Comparison of ENCODE assay signal across 8 cellular contexts in genomic region chr7:129610709-129611245, GRCh38. TPM values are rescaled to one million over a fixed set of nuclear protein-coding genes. Genes with fewer than 3 reads are reported as not detected.
DNase-seq lines count a peak whose midpoint lies in the region; ATAC-seq and TF ChIP-seq lines count a peak whose summit lies in the region.

No MANE protein-coding gene starts in this region.

- H3K27me3 Mint-ChIP-seq in CD4-positive, alpha-beta T cell: no peaks in the 10 kb centered on the region

- H3K4me3 Mint-ChIP-seq in CD4-positive, alpha-beta T cell: peak overlapping the region; percentile 94

- no peak for TF ChIP-seq EP300 in neural cell (conservative IDR thresholded peaks at IDR 0.05; ENCODE audit: poor library complexity, severe bottlenecking)

- TF ChIP-seq RAD21 in neural cell (conservative IDR thresholded peaks at IDR 0.05): no peak

- H3K4me3 ChIP-seq in OCI-LY1 (ENCODE audit: low read depth, low read length, poor library complexity, severe bottlenecking): peak overlapping the region; percentile 81
- peak overlapping the region; percentile 45 to 97 (median 89) for H3K4me3 ChIP-seq in dorsolateral prefrontal cortex
- peak overlapping the region; percentile 91 for H3K4me3 ChIP-seq in neural cell (ENCODE audit: low read length)

- H3K9ac ChIP-seq in OCI-LY1 (ENCODE audit: low read length): peak overlapping the region; percentile 86
- H3K9ac ChIP-seq in neural cell (ENCODE audit: low read length): peak overlapping the region; percentile 93

- H3K36me3 ChIP-seq in OCI-LY1 (ENCODE audit: insufficient read depth, low read length) (peaks cover 45% of the 10 kb centered on the region), neural cell (ENCODE audit: insufficient read depth, low read length) (no peaks in the 10 kb centered on the region)

- peaks cover 33% of the 10 kb centered on the region for H3K36me3 Mint-ChIP-seq in CD4-positive, alpha-beta T cell (ENCODE audit: low read depth)

- intact Hi-C loops in CD4-positive, alpha-beta T cell (cut with DNase I, micrococcal nuclease): loop anchor here (1.0 to 10.0 kb wide), 7 partner anchors 25 to 1062 kb away; partner anchors contain the start of genes SSMEM1 (in 1 of the 2), TMEM209 (in 1 of the 2), TNPO3 (in 1 of the 2) and UBE2H (in 1 of the 2)
- intact Hi-C loops in dorsolateral prefrontal cortex (cut with DNase I): loop anchor here (2.0 to 10.0 kb wide), 3 partner anchors 214 to 388 kb away; partner anchors contain the start of gene AHCYL2 (in 1 of the 2)

- H4K20me1 ChIP-seq in OCI-LY1 (ENCODE audit: insufficient read depth, low read length): no peaks in the 10 kb centered on the region
- H4K20me1 ChIP-seq in neural cell (ENCODE audit: insufficient read depth): no peaks in the 10 kb centered on the region

- no peaks in the 10 kb centered on the region; the same call in 1 of the 2 replicates for H3F3A ChIP-seq in OCI-LY1 (ENCODE audit: insufficient read depth, low read length)
- H3F3A ChIP-seq in neural cell (ENCODE audit: insufficient read depth, low read length, poor library complexity, severe bottlenecking): no peaks in the 10 kb centered on the region

- H3K9me3 Mint-ChIP-seq in CD4-positive, alpha-beta T cell: no peaks in the 10 kb centered on the region

- peaks cover 41% of the 10 kb centered on the region for H3K79me2 ChIP-seq in OCI-LY1 (ENCODE audit: insufficient read depth, low read length)
- H3K79me2 ChIP-seq in neural cell (replicated peaks; ENCODE audit: insufficient read depth, low read length): peaks cover 47% of the 10 kb centered on the region

- H3K9me2 ChIP-seq in OCI-LY1 (ENCODE audit: low read depth, low read length) (no peaks in the 10 kb centered on the region), neural cell (ENCODE audit: insufficient read depth, low read length) (no peaks in the 10 kb centered on the region)

- DNase-seq in CD4-positive, alpha-beta T cell: no peak
- no peak for DNase-seq in dorsolateral prefrontal cortex
- DNase-seq in activated gamma-delta T cell treated with Interleukin-2 at 50 U/mL for 16 hours: no peak
- DNase-seq in OCI-M2 (lab: John Stamatoyannopoulos, UW; ENCODE audit: unreplicated experiment): no peak

- TF ChIP-seq CTCF in CD4-positive, alpha-beta T cell (IDR thresholded peaks at IDR 0.05): no peak
- TF ChIP-seq CTCF in OCI-LY1 (IDR thresholded peaks at IDR 0.05; ENCODE audit: low read length): no peak
- TF ChIP-seq CTCF in dorsolateral prefrontal cortex (IDR thresholded peaks at IDR 0.05 in 54 of 56, conservative IDR thresholded peaks at IDR 0.05 in 2 of 56; ENCODE audit: low read depth in 1 of 56, partially characterized antibody in 56 of 56): no peak
- TF ChIP-seq CTCF in neural cell (IDR thresholded peaks at IDR 0.05; ENCODE audit: poor library complexity, severe bottlenecking): no peak

- POLR2A ChIA-PET in CD4-positive, alpha-beta T cell (lab: Charles Lee): interaction anchor here (0.6 to 2.7 kb wide), 7 partner anchors 10 to 338 kb away, joined by 3 to 9 read pairs (median 4); partner anchors contain the start of genes SMKR1 and STRIP2

- CTCF ChIA-PET in CD4-positive, alpha-beta T cell (lab: Charles Lee): interaction anchor here (1.2 kb wide), 2 partner anchors 107 to 400 kb away, joined by 3 to 4 read pairs; no protein-coding TSS in a partner anchor

- H3K9me3 ChIP-seq in CD4-positive, alpha-beta T cell (ENCODE audit: control insufficient read depth, low read length): no peaks in the 10 kb centered on the region
- H3K9me3 ChIP-seq in OCI-LY1 (ENCODE audit: low read length) (no peaks in the 10 kb centered on the region), neural cell (ENCODE audit: low read length) (no peaks in the 10 kb centered on the region)

- H3K27me3 ChIP-seq in CD4-positive, alpha-beta T cell (ENCODE audit: control insufficient read depth, insufficient read depth, low read length): no peaks in the 10 kb centered on the region
- H3K27me3 ChIP-seq in OCI-LY1 (ENCODE audit: insufficient read depth, low read length) (no peaks in the 10 kb centered on the region), dorsolateral prefrontal cortex (no peaks in the 10 kb centered on the region), neural cell (ENCODE audit: insufficient read depth, low read depth, low read length) (no peaks in the 10 kb centered on the region)

- H3K4me1 ChIP-seq in OCI-LY1 (ENCODE audit: insufficient read depth, low read length, severe bottlenecking): peaks cover 45% of the 10 kb centered on the region

- no peak for ATAC-seq in CD4-positive, alpha-beta T cell (ENCODE audit: poor library complexity)
- ATAC-seq in GM19023 (IDR thresholded peaks at IDR 0.05; ENCODE audit: unreplicated experiment) (no peak), HG03442 (IDR thresholded peaks at IDR 0.05; ENCODE audit: unreplicated experiment) (no peak)

- H3K4me2 ChIP-seq in OCI-LY1 (ENCODE audit: low read length): peak overlapping the region; percentile 86
- H3K4me2 ChIP-seq in neural cell (ENCODE audit: low read length): peak overlapping the region; percentile 69

- peaks cover 71% of the 10 kb centered on the region for H3K4me1 Mint-ChIP-seq in CD4-positive, alpha-beta T cell (ENCODE audit: low read depth)

- H3K27ac Mint-ChIP-seq in CD4-positive, alpha-beta T cell: peak overlapping the region; percentile 95

- H2AFZ ChIP-seq in OCI-LY1 (ENCODE audit: low read length) (peak overlapping the region; percentile 5; the same call in 1 of the 2 replicates), neural cell (ENCODE audit: low read depth, low read length) (peak overlapping the region; percentile 88)

- H3K27ac ChIP-seq in CD4-positive, alpha-beta T cell (ENCODE audit: low read depth, low read length): peak overlapping the region; percentile 75
- H3K27ac ChIP-seq in OCI-LY1 (ENCODE audit: low read depth, low read length, poor library complexity, severe bottlenecking) (peak overlapping the region; percentile 70), dorsolateral prefrontal cortex (peak overlapping the region; percentile 89 to 100 (median 98)), neural cell (ENCODE audit: low read length) (peak overlapping the region; percentile 96)

TF ChIP-seq in neural cell, 6 proteins besides CTCF, POLR2A, EP300 and RAD21:
- TF ChIP-seq MXI1 (conservative IDR thresholded peaks at IDR 0.05; ENCODE audit: poor library complexity, severe bottlenecking) (no peak), POLR2AphosphoS5 (IDR thresholded peaks at IDR 0.05) (no peak), EZH2 (IDR thresholded peaks at IDR 0.05; ENCODE audit: borderline replicate concordance, insufficient read depth, low read length, poor library complexity, severe bottlenecking) (no peak), TAF1 (IDR thresholded peaks at IDR 0.05; ENCODE audit: low read depth) (no peak), SMC3 (conservative IDR thresholded peaks at IDR 0.05; ENCODE audit: poor library complexity) (no peak), REST (IDR thresholded peaks at IDR 0.05; ENCODE audit: borderline replicate concordance) (no peak)
TF ChIP-seq in neural cell: peak in this region for 0.

RNA-seq across cellular contexts. Expression of gene NRF1, which starts 0.7 kb away (rescaled TPM):
- 10 to 100 TPM; 35.4 to 36.1 TPM for total RNA-seq in CD4-positive, alpha-beta T cell
- total RNA-seq in dorsolateral prefrontal cortex: 10 to 100 TPM; 20.9 to 56.9 (median 34.7) TPM
- 13.2 and 22.8 TPM in 2 replicates for polyA plus RNA-seq in neural cell
- polyA minus RNA-seq in neural cell: 21.2 and 24.3 TPM in 2 replicates
